ENCODE assay signal across 1 cellular context in the genomic region with DNA sequence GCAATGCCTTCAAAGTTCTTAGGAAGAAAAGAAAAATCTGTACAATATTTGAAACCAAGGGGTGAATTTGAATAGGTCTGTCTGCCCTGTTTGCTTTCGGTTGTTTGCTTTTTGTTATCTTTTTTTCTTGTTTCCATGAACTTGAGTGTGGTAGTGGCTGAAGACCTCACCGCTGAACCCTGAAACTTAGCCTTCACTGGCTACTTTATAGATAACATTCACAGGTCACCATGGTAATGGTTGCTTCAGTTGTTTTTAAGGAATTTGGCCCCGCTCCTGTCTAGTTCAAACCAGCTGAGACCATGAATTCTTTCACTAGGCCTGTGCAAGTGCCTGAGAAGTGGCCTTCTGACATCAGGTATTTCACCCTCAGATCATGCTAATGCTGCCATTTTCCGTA.
TF ChIP-seq lines count a peak whose summit lies in the region.

No MANE protein-coding gene starts in this region.

TF ChIP-seq in HepG2, 621 proteins besides CTCF, POLR2A, EP300 and RAD21 (continued from another document and continues in another):
- peak; percentile 31; the same call in 1 of the 2 replicates for TF ChIP-seq ZKSCAN8 (CRISPR knock-in tag; IDR thresholded peaks at IDR 0.05; ENCODE audit: borderline replicate concordance)
- no peak for TF ChIP-seq IKZF1 (IDR thresholded peaks at IDR 0.05)
- TF ChIP-seq, protein P1, sequence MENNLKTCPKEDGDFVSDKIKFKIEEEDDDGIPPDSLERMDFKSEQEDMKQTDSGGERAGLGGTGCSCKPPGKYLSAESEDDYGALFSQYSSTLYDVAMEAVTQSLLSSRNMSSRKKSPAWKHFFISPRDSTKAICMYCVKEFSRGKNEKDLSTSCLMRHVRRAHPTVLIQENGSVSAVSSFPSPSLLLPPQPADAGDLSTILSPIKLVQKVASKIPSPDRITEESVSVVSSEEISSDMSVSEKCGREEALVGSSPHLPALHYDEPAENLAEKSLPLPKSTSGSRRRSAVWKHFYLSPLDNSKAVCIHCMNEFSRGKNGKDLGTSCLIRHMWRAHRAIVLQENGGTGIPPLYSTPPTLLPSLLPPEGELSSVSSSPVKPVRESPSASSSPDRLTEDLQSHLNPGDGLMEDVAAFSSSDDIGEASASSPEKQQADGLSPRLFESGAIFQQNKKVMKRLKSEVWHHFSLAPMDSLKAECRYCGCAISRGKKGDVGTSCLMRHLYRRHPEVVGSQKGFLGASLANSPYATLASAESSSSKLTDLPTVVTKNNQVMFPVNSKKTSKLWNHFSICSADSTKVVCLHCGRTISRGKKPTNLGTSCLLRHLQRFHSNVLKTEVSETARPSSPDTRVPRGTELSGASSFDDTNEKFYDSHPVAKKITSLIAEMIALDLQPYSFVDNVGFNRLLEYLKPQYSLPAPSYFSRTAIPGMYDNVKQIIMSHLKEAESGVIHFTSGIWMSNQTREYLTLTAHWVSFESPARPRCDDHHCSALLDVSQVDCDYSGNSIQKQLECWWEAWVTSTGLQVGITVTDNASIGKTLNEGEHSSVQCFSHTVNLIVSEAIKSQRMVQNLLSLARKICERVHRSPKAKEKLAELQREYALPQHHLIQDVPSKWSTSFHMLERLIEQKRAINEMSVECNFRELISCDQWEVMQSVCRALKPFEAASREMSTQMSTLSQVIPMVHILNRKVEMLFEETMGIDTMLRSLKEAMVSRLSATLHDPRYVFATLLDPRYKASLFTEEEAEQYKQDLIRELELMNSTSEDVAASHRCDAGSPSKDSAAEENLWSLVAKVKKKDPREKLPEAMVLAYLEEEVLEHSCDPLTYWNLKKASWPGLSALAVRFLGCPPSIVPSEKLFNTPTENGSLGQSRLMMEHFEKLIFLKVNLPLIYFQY (CRISPR knock-in tag; IDR thresholded peaks at IDR 0.05; ENCODE audit: borderline replicate concordance), result no peak
- TF ChIP-seq, protein P2, sequence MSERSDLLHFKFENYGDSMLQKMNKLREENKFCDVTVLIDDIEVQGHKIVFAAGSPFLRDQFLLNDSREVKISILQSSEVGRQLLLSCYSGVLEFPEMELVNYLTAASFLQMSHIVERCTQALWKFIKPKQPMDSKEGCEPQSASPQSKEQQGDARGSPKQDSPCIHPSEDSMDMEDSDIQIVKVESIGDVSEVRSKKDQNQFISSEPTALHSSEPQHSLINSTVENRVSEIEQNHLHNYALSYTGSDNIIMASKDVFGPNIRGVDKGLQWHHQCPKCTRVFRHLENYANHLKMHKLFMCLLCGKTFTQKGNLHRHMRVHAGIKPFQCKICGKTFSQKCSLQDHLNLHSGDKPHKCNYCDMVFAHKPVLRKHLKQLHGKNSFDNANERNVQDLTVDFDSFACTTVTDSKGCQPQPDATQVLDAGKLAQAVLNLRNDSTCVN (CRISPR knock-in tag; IDR thresholded peaks at IDR 0.05; ENCODE audit: borderline replicate concordance), result no peak
- no peak; the same call in 1 of the 2 replicates for TF ChIP-seq ESRRA (CRISPR knock-in tag; IDR thresholded peaks at IDR 0.05; ENCODE audit: low read depth)
- TF ChIP-seq ZNF510 (CRISPR knock-in tag; IDR thresholded peaks at IDR 0.05; ENCODE audit: low read depth), result no peak
- TF ChIP-seq NCOA5 (CRISPR knock-in tag; IDR thresholded peaks at IDR 0.05), result no peak
- TF ChIP-seq, protein P3, sequence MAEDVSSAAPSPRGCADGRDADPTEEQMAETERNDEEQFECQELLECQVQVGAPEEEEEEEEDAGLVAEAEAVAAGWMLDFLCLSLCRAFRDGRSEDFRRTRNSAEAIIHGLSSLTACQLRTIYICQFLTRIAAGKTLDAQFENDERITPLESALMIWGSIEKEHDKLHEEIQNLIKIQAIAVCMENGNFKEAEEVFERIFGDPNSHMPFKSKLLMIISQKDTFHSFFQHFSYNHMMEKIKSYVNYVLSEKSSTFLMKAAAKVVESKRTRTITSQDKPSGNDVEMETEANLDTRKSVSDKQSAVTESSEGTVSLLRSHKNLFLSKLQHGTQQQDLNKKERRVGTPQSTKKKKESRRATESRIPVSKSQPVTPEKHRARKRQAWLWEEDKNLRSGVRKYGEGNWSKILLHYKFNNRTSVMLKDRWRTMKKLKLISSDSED (CRISPR knock-in tag; IDR thresholded peaks at IDR 0.05), result no peak
- TF ChIP-seq SMC3 (IDR thresholded peaks at IDR 0.05; ENCODE audit: low read length), result no peak
- no peak for TF ChIP-seq NBN (conservative IDR thresholded peaks at IDR 0.05)
- no peak for TF ChIP-seq NR1H2 (CRISPR knock-in tag; IDR thresholded peaks at IDR 0.05; ENCODE audit: borderline replicate concordance, low read depth)
- TF ChIP-seq ZNF280D (CRISPR knock-in tag; IDR thresholded peaks at IDR 0.05), result 0 out of 2 replicates have a peak, but pooled peaks have one; percentile 62
- TF ChIP-seq, protein P4, sequence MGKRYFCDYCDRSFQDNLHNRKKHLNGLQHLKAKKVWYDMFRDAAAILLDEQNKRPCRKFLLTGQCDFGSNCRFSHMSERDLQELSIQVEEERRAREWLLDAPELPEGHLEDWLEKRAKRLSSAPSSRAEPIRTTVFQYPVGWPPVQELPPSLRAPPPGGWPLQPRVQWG (CRISPR knock-in tag; IDR thresholded peaks at IDR 0.05; ENCODE audit: borderline replicate concordance, low read depth), result no peak
- no peak for TF ChIP-seq TFDP1 (CRISPR knock-in tag; IDR thresholded peaks at IDR 0.05; ENCODE audit: borderline replicate concordance)
- peak; percentile 83 for TF ChIP-seq NCOA2 (CRISPR knock-in tag; IDR thresholded peaks at IDR 0.05)
- no peak for TF ChIP-seq MTA3 (CRISPR knock-in tag; IDR thresholded peaks at IDR 0.05)
- no peak for TF ChIP-seq ZNF619 (CRISPR knock-in tag; IDR thresholded peaks at IDR 0.05)
- TF ChIP-seq, protein P5, sequence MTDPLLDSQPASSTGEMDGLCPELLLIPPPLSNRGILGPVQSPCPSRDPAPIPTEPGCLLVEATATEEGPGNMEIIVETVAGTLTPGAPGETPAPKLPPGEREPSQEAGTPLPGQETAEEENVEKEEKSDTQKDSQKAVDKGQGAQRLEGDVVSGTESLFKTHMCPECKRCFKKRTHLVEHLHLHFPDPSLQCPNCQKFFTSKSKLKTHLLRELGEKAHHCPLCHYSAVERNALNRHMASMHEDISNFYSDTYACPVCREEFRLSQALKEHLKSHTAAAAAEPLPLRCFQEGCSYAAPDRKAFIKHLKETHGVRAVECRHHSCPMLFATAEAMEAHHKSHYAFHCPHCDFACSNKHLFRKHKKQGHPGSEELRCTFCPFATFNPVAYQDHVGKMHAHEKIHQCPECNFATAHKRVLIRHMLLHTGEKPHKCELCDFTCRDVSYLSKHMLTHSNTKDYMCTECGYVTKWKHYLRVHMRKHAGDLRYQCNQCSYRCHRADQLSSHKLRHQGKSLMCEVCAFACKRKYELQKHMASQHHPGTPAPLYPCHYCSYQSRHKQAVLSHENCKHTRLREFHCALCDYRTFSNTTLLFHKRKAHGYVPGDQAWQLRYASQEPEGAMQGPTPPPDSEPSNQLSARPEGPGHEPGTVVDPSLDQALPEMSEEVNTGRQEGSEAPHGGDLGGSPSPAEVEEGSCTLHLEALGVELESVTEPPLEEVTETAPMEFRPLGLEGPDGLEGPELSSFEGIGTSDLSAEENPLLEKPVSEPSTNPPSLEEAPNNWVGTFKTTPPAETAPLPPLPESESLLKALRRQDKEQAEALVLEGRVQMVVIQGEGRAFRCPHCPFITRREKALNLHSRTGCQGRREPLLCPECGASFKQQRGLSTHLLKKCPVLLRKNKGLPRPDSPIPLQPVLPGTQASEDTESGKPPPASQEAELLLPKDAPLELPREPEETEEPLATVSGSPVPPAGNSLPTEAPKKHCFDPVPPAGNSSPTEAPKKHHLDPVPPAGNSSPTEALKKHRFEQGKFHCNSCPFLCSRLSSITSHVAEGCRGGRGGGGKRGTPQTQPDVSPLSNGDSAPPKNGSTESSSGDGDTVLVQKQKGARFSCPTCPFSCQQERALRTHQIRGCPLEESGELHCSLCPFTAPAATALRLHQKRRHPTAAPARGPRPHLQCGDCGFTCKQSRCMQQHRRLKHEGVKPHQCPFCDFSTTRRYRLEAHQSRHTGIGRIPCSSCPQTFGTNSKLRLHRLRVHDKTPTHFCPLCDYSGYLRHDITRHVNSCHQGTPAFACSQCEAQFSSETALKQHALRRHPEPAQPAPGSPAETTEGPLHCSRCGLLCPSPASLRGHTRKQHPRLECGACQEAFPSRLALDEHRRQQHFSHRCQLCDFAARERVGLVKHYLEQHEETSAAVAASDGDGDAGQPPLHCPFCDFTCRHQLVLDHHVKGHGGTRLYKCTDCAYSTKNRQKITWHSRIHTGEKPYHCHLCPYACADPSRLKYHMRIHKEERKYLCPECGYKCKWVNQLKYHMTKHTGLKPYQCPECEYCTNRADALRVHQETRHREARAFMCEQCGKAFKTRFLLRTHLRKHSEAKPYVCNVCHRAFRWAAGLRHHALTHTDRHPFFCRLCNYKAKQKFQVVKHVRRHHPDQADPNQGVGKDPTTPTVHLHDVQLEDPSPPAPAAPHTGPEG (CRISPR knock-in tag; IDR thresholded peaks at IDR 0.05), result no peak
- TF ChIP-seq, protein P6, sequence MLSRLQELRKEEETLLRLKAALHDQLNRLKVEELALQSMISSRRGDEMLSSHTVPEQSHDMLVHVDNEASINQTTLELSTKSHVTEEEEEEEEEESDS (CRISPR knock-in tag; IDR thresholded peaks at IDR 0.05; ENCODE audit: borderline replicate concordance), result peak; percentile 85; the same call in 1 of the 2 replicates
- no peak for TF ChIP-seq SCMH1 (CRISPR knock-in tag; IDR thresholded peaks at IDR 0.05; ENCODE audit: borderline replicate concordance)
- TF ChIP-seq, protein P7, sequence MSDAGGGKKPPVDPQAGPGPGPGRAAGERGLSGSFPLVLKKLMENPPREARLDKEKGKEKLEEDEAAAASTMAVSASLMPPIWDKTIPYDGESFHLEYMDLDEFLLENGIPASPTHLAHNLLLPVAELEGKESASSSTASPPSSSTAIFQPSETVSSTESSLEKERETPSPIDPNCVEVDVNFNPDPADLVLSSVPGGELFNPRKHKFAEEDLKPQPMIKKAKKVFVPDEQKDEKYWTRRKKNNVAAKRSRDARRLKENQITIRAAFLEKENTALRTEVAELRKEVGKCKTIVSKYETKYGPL (CRISPR knock-in tag; IDR thresholded peaks at IDR 0.05), result no peak
- TF ChIP-seq ATAD3A (CRISPR knock-in tag; IDR thresholded peaks at IDR 0.05), result no peak
- TF ChIP-seq, protein P8, sequence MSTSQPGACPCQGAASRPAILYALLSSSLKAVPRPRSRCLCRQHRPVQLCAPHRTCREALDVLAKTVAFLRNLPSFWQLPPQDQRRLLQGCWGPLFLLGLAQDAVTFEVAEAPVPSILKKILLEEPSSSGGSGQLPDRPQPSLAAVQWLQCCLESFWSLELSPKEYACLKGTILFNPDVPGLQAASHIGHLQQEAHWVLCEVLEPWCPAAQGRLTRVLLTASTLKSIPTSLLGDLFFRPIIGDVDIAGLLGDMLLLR (CRISPR knock-in tag; IDR thresholded peaks at IDR 0.05), result no peak
- TF ChIP-seq SRY (CRISPR knock-in tag; IDR thresholded peaks at IDR 0.05), result no peak
- TF ChIP-seq ZKSCAN5 (CRISPR knock-in tag; IDR thresholded peaks at IDR 0.05), result no peak
- TF ChIP-seq ZZZ3 (CRISPR knock-in tag; IDR thresholded peaks at IDR 0.05; ENCODE audit: borderline replicate concordance), result no peak
- no peak for TF ChIP-seq ZFP82 (CRISPR knock-in tag; IDR thresholded peaks at IDR 0.05; ENCODE audit: borderline replicate concordance)
- TF ChIP-seq ZBTB8A (CRISPR knock-in tag; IDR thresholded peaks at IDR 0.05; ENCODE audit: borderline replicate concordance, low read depth), result no peak
- no peak for TF ChIP-seq ZBTB3 (CRISPR knock-in tag; IDR thresholded peaks at IDR 0.05; ENCODE audit: borderline replicate concordance, low read depth)
- TF ChIP-seq, protein P9, sequence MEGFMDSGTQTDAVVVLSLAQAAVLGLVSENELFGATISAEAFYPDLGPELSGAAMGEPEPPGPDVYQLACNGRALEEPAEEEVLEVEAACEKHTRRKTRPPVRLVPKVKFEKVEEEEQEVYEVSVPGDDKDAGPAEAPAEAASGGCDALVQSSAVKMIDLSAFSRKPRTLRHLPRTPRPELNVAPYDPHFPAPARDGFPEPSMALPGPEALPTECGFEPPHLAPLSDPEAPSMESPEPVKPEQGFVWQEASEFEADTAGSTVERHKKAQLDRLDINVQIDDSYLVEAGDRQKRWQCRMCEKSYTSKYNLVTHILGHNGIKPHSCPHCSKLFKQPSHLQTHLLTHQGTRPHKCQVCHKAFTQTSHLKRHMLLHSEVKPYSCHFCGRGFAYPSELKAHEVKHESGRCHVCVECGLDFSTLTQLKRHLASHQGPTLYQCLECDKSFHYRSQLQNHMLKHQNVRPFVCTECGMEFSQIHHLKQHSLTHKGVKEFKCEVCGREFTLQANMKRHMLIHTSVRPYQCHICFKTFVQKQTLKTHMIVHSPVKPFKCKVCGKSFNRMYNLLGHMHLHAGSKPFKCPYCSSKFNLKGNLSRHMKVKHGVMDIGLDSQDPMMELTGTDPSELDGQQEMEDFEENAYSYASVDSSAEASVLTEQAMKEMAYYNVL (CRISPR knock-in tag; IDR thresholded peaks at IDR 0.05; ENCODE audit: borderline replicate concordance), result no peak; the same call in 1 of the 2 replicates
- TF ChIP-seq, protein P10, sequence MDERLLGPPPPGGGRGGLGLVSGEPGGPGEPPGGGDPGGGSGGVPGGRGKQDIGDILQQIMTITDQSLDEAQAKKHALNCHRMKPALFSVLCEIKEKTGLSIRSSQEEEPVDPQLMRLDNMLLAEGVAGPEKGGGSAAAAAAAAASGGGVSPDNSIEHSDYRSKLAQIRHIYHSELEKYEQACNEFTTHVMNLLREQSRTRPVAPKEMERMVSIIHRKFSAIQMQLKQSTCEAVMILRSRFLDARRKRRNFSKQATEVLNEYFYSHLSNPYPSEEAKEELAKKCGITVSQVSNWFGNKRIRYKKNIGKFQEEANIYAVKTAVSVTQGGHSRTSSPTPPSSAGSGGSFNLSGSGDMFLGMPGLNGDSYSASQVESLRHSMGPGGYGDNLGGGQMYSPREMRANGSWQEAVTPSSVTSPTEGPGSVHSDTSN (CRISPR knock-in tag; IDR thresholded peaks at IDR 0.05), result no peak
- no peak for TF ChIP-seq NFKB2 (CRISPR knock-in tag; IDR thresholded peaks at IDR 0.05; ENCODE audit: borderline replicate concordance)
- TF ChIP-seq RBFOX2 (IDR thresholded peaks at IDR 0.05; ENCODE audit: low read depth, low read length), result no peak
